In genomic region chr20:63004607-63005211, GRCh38 we compare ENCODE assay signal across 1 cellular context.
TF ChIP-seq lines count a peak whose summit lies in the region.

No MANE protein-coding gene starts in this region.

TF ChIP-seq in endothelial cell of umbilical vein, 7 proteins besides CTCF, POLR2A, EP300 and RAD21 (continued from another document):
- TF ChIP-seq FOS (IDR thresholded peaks at IDR 0.05; ENCODE audit: borderline replicate concordance, insufficient read depth, low read length) = no peak
TF ChIP-seq in endothelial cell of umbilical vein: peak in this region for 1.
